ENCODE assay signal across 16 cellular contexts in the genomic region with DNA sequence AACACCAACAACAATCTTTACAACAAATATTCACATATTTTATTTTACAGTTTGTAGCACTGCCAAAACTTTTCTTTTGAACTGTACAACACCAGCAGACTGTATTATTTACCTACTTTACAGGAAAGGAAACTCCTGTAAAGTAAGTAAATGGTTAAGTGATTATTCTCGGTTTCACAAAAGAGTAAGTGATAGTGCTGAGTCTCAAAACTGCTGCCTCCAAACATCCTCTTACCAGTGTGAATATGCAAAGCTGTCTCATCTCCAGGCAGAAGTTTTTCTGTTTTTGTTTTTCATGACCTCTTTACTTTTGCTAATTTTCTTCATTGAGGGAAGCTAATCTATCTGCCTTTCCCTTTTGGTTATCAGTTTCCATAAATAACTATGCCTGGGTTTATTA.
A peak's percentile ranks its signal among the peaks of the same experiment; 100 is the strongest.
DNase-seq lines count a peak whose midpoint lies in the region; ATAC-seq and TF ChIP-seq lines count a peak whose summit lies in the region.
"Had no signal": no experiment of that assay in that cellular context is flagged by ENCODE, and none has a peak within 500 bp of the region (broad histone marks: within the 10 kb centered on the region; RNA-seq: fewer than 3 reads in every experiment).

No MANE protein-coding gene starts in this region.

- peak; percentile 99 for ATAC-seq in GM21737 (IDR thresholded peaks at IDR 0.05; ENCODE audit: unreplicated experiment)
- peak; percentile 96 for ATAC-seq in HG03196 (IDR thresholded peaks at IDR 0.05; ENCODE audit: unreplicated experiment)
- ATAC-seq: gastrocnemius medialis, natural killer cell had no signal

- no peak for TF ChIP-seq CTCF in breast epithelium (IDR thresholded peaks at IDR 0.05)

- H3K4me1 ChIP-seq in breast epithelium: no peaks in the 10 kb centered on the region
- H3K4me1 ChIP-seq: ascending aorta, gastrocnemius medialis, sigmoid colon had no signal

- intact Hi-C loops in activated CD4-positive, alpha-beta memory T cell treated with anti-CD3 and anti-CD28 coated beads for 36 hours (cut with micrococcal nuclease): no loop called here
- intact Hi-C loops in breast epithelium (cut with DNase I; ENCODE audit: low total_unique reads): no loop called here
- intact Hi-C loops in posterior cingulate gyrus (cut with DNase I): no loop called here

- peak overlapping the region; percentile 8 for H3K27ac Mint-ChIP-seq in activated CD4-positive, alpha-beta memory T cell treated with anti-CD3 and anti-CD28 coated beads, Interleukin-2, amount 10 ng/mL, durations not matched to agents 7 days and 5 days
- no peak overlapping the region for H3K27ac Mint-ChIP-seq in activated CD4-positive, alpha-beta memory T cell treated with anti-CD3 and anti-CD28 coated beads for 36 hours
- H3K27ac Mint-ChIP-seq: natural killer cell had no signal

- no peak overlapping the region for H3K4me3 ChIP-seq in breast epithelium
- H3K4me3 ChIP-seq: ascending aorta, gastrocnemius medialis, sigmoid colon, thoracic aorta had no signal

- H3K36me3 Mint-ChIP-seq in activated CD4-positive, alpha-beta memory T cell treated with anti-CD3 and anti-CD28 coated beads, Interleukin-2, amount 10 ng/mL, durations not matched to agents 7 days and 5 days (ENCODE audit: low read depth): peaks cover 20% of the 10 kb centered on the region
- peaks cover 6% of the 10 kb centered on the region for H3K36me3 Mint-ChIP-seq in activated CD4-positive, alpha-beta memory T cell treated with anti-CD3 and anti-CD28 coated beads for 36 hours
- H3K36me3 Mint-ChIP-seq: natural killer cell had no signal

- DNase-seq in activated CD4-positive, alpha-beta memory T cell treated with anti-CD3 and anti-CD28 coated beads, Interleukin-2, amount 10 ng/mL, durations not matched to agents 7 days and 5 days: no peak
- DNase-seq in activated CD4-positive, alpha-beta memory T cell treated with anti-CD3 and anti-CD28 coated beads for 36 hours: no peak
- DNase-seq in breast epithelium (ENCODE audit: low spot score in 2 of 2) (no peak), posterior cingulate gyrus (no peak), middle frontal gyrus (ENCODE audit: extremely low spot score, low spot score) (no peak)
- DNase-seq in activated CD8-positive, alpha-beta memory T cell treated with anti-CD3 and anti-CD28 coated beads for 24 hours: no peak
- DNase-seq: activated T-cell treated with anti-CD3 and anti-CD28 coated beads, Interleukin-2, amount 50 U/mL, for 4 hours; gastrocnemius medialis; MV-4-11; natural killer cell; NCI-H345; sigmoid colon had no signal

- H3K4me1 Mint-ChIP-seq in activated CD4-positive, alpha-beta memory T cell treated with anti-CD3 and anti-CD28 coated beads, Interleukin-2, amount 10 ng/mL, durations not matched to agents 7 days and 5 days: peaks cover 26% of the 10 kb centered on the region
- H3K4me1 Mint-ChIP-seq in activated CD4-positive, alpha-beta memory T cell treated with anti-CD3 and anti-CD28 coated beads for 36 hours (ENCODE audit: low read depth): peaks cover 9% of the 10 kb centered on the region
- H3K4me1 Mint-ChIP-seq: natural killer cell had no signal

- peaks cover 13% of the 10 kb centered on the region for H3K9me3 Mint-ChIP-seq in activated CD4-positive, alpha-beta memory T cell treated with anti-CD3 and anti-CD28 coated beads, Interleukin-2, amount 10 ng/mL, durations not matched to agents 7 days and 5 days
- peaks cover 6% of the 10 kb centered on the region for H3K9me3 Mint-ChIP-seq in activated CD4-positive, alpha-beta memory T cell treated with anti-CD3 and anti-CD28 coated beads for 36 hours
- H3K9me3 Mint-ChIP-seq: natural killer cell had no signal

- no peak for TF ChIP-seq POLR2A in breast epithelium (IDR thresholded peaks at IDR 0.05)

- POLR2A ChIA-PET in activated CD4-positive, alpha-beta memory T cell treated with anti-CD3 and anti-CD28 coated beads, Interleukin-2, amount 10 ng/mL, durations not matched to agents 7 days and 5 days (lab: Charles Lee): interaction anchor here (1.7 kb wide), 1 partner anchor 48 kb away, joined by 7 read pairs; no protein-coding TSS in a partner anchor
- POLR2A ChIA-PET in activated CD4-positive, alpha-beta memory T cell treated with anti-CD3 and anti-CD28 coated beads for 36 hours (lab: Charles Lee): no interaction called here

- H3K9me3 ChIP-seq in breast epithelium: peaks cover 0 to 4% of the 10 kb centered on the region in 2 donors
- H3K9me3 ChIP-seq: ascending aorta, gastrocnemius medialis, thoracic aorta had no signal

- H3K4me3 Mint-ChIP-seq in activated CD4-positive, alpha-beta memory T cell treated with anti-CD3 and anti-CD28 coated beads, Interleukin-2, amount 10 ng/mL, durations not matched to agents 7 days and 5 days: no peak overlapping the region
- no peak overlapping the region for H3K4me3 Mint-ChIP-seq in activated CD4-positive, alpha-beta memory T cell treated with anti-CD3 and anti-CD28 coated beads for 36 hours
- H3K4me3 Mint-ChIP-seq: activated T-cell treated with anti-CD3 and anti-CD28 coated beads, Interleukin-2, amount 50 U/mL, for 4 hours; natural killer cell had no signal

- H3K36me3 ChIP-seq in breast epithelium: no peaks in the 10 kb centered on the region
- H3K36me3 ChIP-seq: ascending aorta, gastrocnemius medialis, sigmoid colon, thoracic aorta had no signal

- H3K27me3 ChIP-seq in breast epithelium: no peaks in the 10 kb centered on the region
- H3K27me3 ChIP-seq: ascending aorta, gastrocnemius medialis, sigmoid colon had no signal

- CTCF ChIA-PET in activated CD4-positive, alpha-beta memory T cell treated with anti-CD3 and anti-CD28 coated beads, Interleukin-2, amount 10 ng/mL, durations not matched to agents 7 days and 5 days (lab: Charles Lee): no interaction called here
- CTCF ChIA-PET in activated CD4-positive, alpha-beta memory T cell treated with anti-CD3 and anti-CD28 coated beads for 36 hours (lab: Charles Lee): no interaction called here

- no peak overlapping the region for H3K27ac ChIP-seq in breast epithelium
- H3K27ac ChIP-seq: ascending aorta, gastrocnemius medialis, sigmoid colon, thoracic aorta had no signal

- H3K27me3 Mint-ChIP-seq in activated CD4-positive, alpha-beta memory T cell treated with anti-CD3 and anti-CD28 coated beads, Interleukin-2, amount 10 ng/mL, durations not matched to agents 7 days and 5 days: no peaks in the 10 kb centered on the region
- no peaks in the 10 kb centered on the region for H3K27me3 Mint-ChIP-seq in activated CD4-positive, alpha-beta memory T cell treated with anti-CD3 and anti-CD28 coated beads for 36 hours
